ENCODE assay signal across 1 cellular context in genomic region chr1:54081306-54082270, GRCh38.
A peak's percentile ranks its signal among the peaks of the same experiment; 100 is the strongest.
TF ChIP-seq lines count a peak whose summit lies in the region.

No MANE protein-coding gene starts in this region.

TF ChIP-seq in K562, 482 proteins besides CTCF, POLR2A, EP300 and RAD21 (continued from another document):
- no peak for TF ChIP-seq HBP1 (CRISPR knock-in tag; IDR thresholded peaks at IDR 0.05)
- TF ChIP-seq CBX1 (IDR thresholded peaks at IDR 0.05; ENCODE audit: low read depth) = no peak
- peak; percentile 83 for TF ChIP-seq XRCC5 (IDR thresholded peaks at IDR 0.05; ENCODE audit: low read depth, low read length)
- peak; percentile 61 to 78; a peak in 3 of 4 replicates for TF ChIP-seq FOXK2 (conservative IDR thresholded peaks at IDR 0.05 in 1 of 2, IDR thresholded peaks at IDR 0.05 in 1 of 2; ENCODE audit: low read depth in 2 of 2)
- TF ChIP-seq RB1 (IDR thresholded peaks at IDR 0.05; ENCODE audit: low read depth) = peak; percentile 70; the same call in 1 of the 2 replicates
- peak; percentile 32 for TF ChIP-seq TBP (optimal IDR thresholded peaks at IDR 0.05; ENCODE audit: low read depth, low read length)
- TF ChIP-seq JUN (IDR thresholded peaks at IDR 0.05; ENCODE audit: borderline replicate concordance, low read depth, low read length) = 0 out of 2 replicates have a peak, but pooled peaks have one; percentile 26
- TF ChIP-seq JUN (CRISPR knock-in tag; IDR thresholded peaks at IDR 0.05; ENCODE audit: borderline replicate concordance) = no peak
- no peak for TF ChIP-seq ZNF75A (CRISPR knock-in tag; IDR thresholded peaks at IDR 0.05)
- peak; percentile 58; the same call in 1 of the 2 replicates for TF ChIP-seq JUND (IDR thresholded peaks at IDR 0.05; ENCODE audit: borderline replicate concordance, low read depth, low read length)
- no peak; the same call in 2 of the 3 replicates for TF ChIP-seq JUND (tag; IDR thresholded peaks at IDR 0.05; ENCODE audit: borderline replicate concordance, low read depth, low read length)
- TF ChIP-seq STAT6 (CRISPR knock-in tag; IDR thresholded peaks at IDR 0.05) = no peak
- TF ChIP-seq FOXA3 (CRISPR knock-in tag; conservative IDR thresholded peaks at IDR 0.05 in 1 of 2, IDR thresholded peaks at IDR 0.05 in 1 of 2) = peak; percentile 40 to 52; a peak in 2 of 4 replicates
- no peak for TF ChIP-seq POLR2AphosphoS2 (IDR thresholded peaks at IDR 0.05; ENCODE audit: low read length)
- no peak for TF ChIP-seq ILF3 (IDR thresholded peaks at IDR 0.05; ENCODE audit: borderline replicate concordance)
- TF ChIP-seq ZNF133 (CRISPR knock-in tag; IDR thresholded peaks at IDR 0.05) = no peak
- TF ChIP-seq RCOR1 (IDR thresholded peaks at IDR 0.05; ENCODE audit: borderline replicate concordance in 1 of 2, low read depth in 2 of 2, low read length in 2 of 2) = 0 out of 4 replicates have a peak, but pooled peaks of 1 of the 2 experiments have one; percentile 20
- TF ChIP-seq CREM (IDR thresholded peaks at IDR 0.05; ENCODE audit: low read depth) = peak; percentile 18; the same call in 1 of the 2 replicates
- no peak for TF ChIP-seq BRD4 (IDR thresholded peaks at IDR 0.05)
- TF ChIP-seq GABPB1 (CRISPR knock-in tag; IDR thresholded peaks at IDR 0.05) = 0 out of 2 replicates have a peak, but pooled peaks have one; percentile 26
- no peak for TF ChIP-seq ZHX1 (conservative IDR thresholded peaks at IDR 0.05; ENCODE audit: low read length)
- TF ChIP-seq ZFP36 (IDR thresholded peaks at IDR 0.05; ENCODE audit: low read depth, low read length, partially characterized antibody) = peak; percentile 19
- no peak for TF ChIP-seq CBX3 (IDR thresholded peaks at IDR 0.05; ENCODE audit: borderline replicate concordance in 1 of 2, low read length in 2 of 2)
- no peak for TF ChIP-seq FOXP4 (CRISPR knock-in tag; IDR thresholded peaks at IDR 0.05; ENCODE audit: borderline replicate concordance)
- peak; percentile 65 for TF ChIP-seq CTCFL (IDR thresholded peaks at IDR 0.05; ENCODE audit: borderline replicate concordance, insufficient read depth, low read depth, low read length, poor library complexity, severe bottlenecking)
- peak; percentile 71 for TF ChIP-seq ZNF121 (CRISPR knock-in tag; conservative IDR thresholded peaks at IDR 0.05)
- TF ChIP-seq ZNF263 (CRISPR knock-in tag; IDR thresholded peaks at IDR 0.05; ENCODE audit: borderline replicate concordance) = peak; percentile 34; the same call in 1 of the 2 replicates
- TF ChIP-seq KDM1A (IDR thresholded peaks at IDR 0.05) = no peak
- peak; percentile 34; the same call in 1 of the 2 replicates for TF ChIP-seq DEAF1 (CRISPR knock-in tag; IDR thresholded peaks at IDR 0.05)
- TF ChIP-seq ID3 (CRISPR knock-in tag; IDR thresholded peaks at IDR 0.05) = no peak
- 0 out of 2 replicates have a peak, but pooled peaks have one; percentile 32 for TF ChIP-seq ID3 (tag; IDR thresholded peaks at IDR 0.05)
- TF ChIP-seq MEIS2 (IDR thresholded peaks at IDR 0.05; ENCODE audit: partially characterized antibody) = peak; percentile 77
- 0 out of 2 replicates have a peak, but pooled peaks have one; percentile 30 for TF ChIP-seq HDAC2 (IDR thresholded peaks at IDR 0.05)
- TF ChIP-seq ETV1 (tag; conservative IDR thresholded peaks at IDR 0.05; ENCODE audit: low read depth) = no peak
- no peak for TF ChIP-seq CEBPB (tag; IDR thresholded peaks at IDR 0.05)
- no peak for TF ChIP-seq PHTF2 (CRISPR knock-in tag; IDR thresholded peaks at IDR 0.05)
- TF ChIP-seq ARNT (IDR thresholded peaks at IDR 0.05) = no peak
- TF ChIP-seq IFI16 (CRISPR knock-in tag; IDR thresholded peaks at IDR 0.05) = no peak
- TF ChIP-seq KAT8 (IDR thresholded peaks at IDR 0.05; ENCODE audit: low read depth) = no peak
- TF ChIP-seq SLC30A9 (CRISPR knock-in tag; IDR thresholded peaks at IDR 0.05) = no peak
- no peak for TF ChIP-seq U2AF2 (optimal IDR thresholded peaks at IDR 0.05; ENCODE audit: low read depth, low read length)
- TF ChIP-seq HMBOX1 (IDR thresholded peaks at IDR 0.05) = peak; percentile 54; the same call in 1 of the 2 replicates
- TF ChIP-seq UBTF (IDR thresholded peaks at IDR 0.05; ENCODE audit: borderline replicate concordance in 1 of 2, low read depth in 2 of 2, low read length in 2 of 2) = 0 out of 4 replicates have a peak, but pooled peaks of 1 of the 2 experiments have one; percentile 30
